In genomic region chr5:2603176-2603575, GRCh38 we compare ENCODE assay signal across 19 cellular contexts.
"Had no signal": no experiment of that assay in that cellular context is flagged by ENCODE, and none has a peak within 500 bp of the region (broad histone marks: within the 10 kb centered on the region; RNA-seq: fewer than 3 reads in every experiment).

No MANE protein-coding gene starts in this region.

- H3K27me3 ChIP-seq: esophagus squamous epithelium, gastrocnemius medialis, left lung had no signal

- H3K27ac ChIP-seq: coronary artery, dorsolateral prefrontal cortex, esophagus squamous epithelium, gastrocnemius medialis, heart right ventricle, left lung, lower lobe of right lung had no signal

- DNase-seq: dermis blood vessel endothelial cell; dorsolateral prefrontal cortex; effector CD4-positive, alpha-beta T cell; effector memory CD4-positive, alpha-beta T cell; esophagus squamous epithelium; foreskin fibroblast; foreskin melanocyte; gastrocnemius medialis; glutamatergic neuron; heart right ventricle; hippocampal formation; left cardiac atrium; left lung; left ventricle myocardium superior; lower lobe of right lung; mesenchymal stem cell; mucosa of descending colon had no signal

- H3K36me3 Mint-ChIP-seq: mesothelial cell of epicardium had no signal

- H3K4me3 ChIP-seq: coronary artery, dorsolateral prefrontal cortex, esophagus squamous epithelium, gastrocnemius medialis, heart right ventricle, left lung, lower lobe of right lung, mucosa of descending colon had no signal

- H3K36me3 ChIP-seq: esophagus squamous epithelium, gastrocnemius medialis, heart right ventricle, left lung, lower lobe of right lung had no signal

- H3K27ac Mint-ChIP-seq: mesothelial cell of epicardium had no signal

- H3K9me3 ChIP-seq: esophagus squamous epithelium, gastrocnemius medialis, left lung, lower lobe of right lung had no signal

- H3K4me1 ChIP-seq: esophagus squamous epithelium, gastrocnemius medialis, left lung, lower lobe of right lung had no signal

- ATAC-seq: gastrocnemius medialis, heart right ventricle, left cardiac atrium, left lung, left ventricle myocardium superior, lower lobe of right lung, mucosa of descending colon had no signal

- H3K4me3 Mint-ChIP-seq: mesothelial cell of epicardium had no signal
